26 cellular contexts compared by ENCODE assay signal in genomic region chr2:108301558-108301957, GRCh38. TPM values are rescaled to one million over a fixed set of nuclear protein-coding genes. Genes with fewer than 3 reads are reported as not detected.
"Had no signal": no experiment of that assay in that cellular context is flagged by ENCODE, and none has a peak within 500 bp of the region (broad histone marks: within the 10 kb centered on the region; RNA-seq: fewer than 3 reads in every experiment).

No MANE protein-coding gene starts in this region.

- H3K27me3 Mint-ChIP-seq: activated naive CD8-positive, alpha-beta T cell treated with anti-CD3 and anti-CD28 coated beads, Interleukin-2, amount 10 ng/mL, durations not matched to agents 7 days and 5 days had no signal

- H3K27ac ChIP-seq: adrenal gland, PC-9, VCaP had no signal

- H3K4me1 ChIP-seq: adrenal gland had no signal

- H3K36me3 ChIP-seq: adrenal gland had no signal

- H3K9me3 ChIP-seq: adrenal gland had no signal

- H3K4me3 ChIP-seq: adrenal gland, PC-9 had no signal

- H2AFZ ChIP-seq: PC-9 had no signal

- H3K4me2 ChIP-seq: PC-9 had no signal

- ATAC-seq: T-cell had no signal

- H3K36me3 Mint-ChIP-seq: activated CD4-positive, alpha-beta memory T cell treated with anti-CD3 and anti-CD28 coated beads for 36 hours; activated naive CD8-positive, alpha-beta T cell treated with anti-CD3 and anti-CD28 coated beads, Interleukin-2, amount 10 ng/mL, durations not matched to agents 7 days and 5 days; T-cell had no signal

- H3K27me3 ChIP-seq: adrenal gland had no signal

- DNase-seq: activated CD4-positive, alpha-beta memory T cell treated with anti-CD3 and anti-CD28 coated beads for 36 hours; activated CD4-positive, alpha-beta T cell treated with anti-CD3 and anti-CD28 coated beads, Interleukin-2, amount 10 ng/mL, durations not matched to agents 7 days and 5 days; activated CD4-positive, CD25-positive, alpha-beta regulatory T cell; activated naive CD4-positive, alpha-beta T cell treated with anti-CD3 and anti-CD28 coated beads, Interleukin-2, amount 50 U/mL, for 16 hours; activated naive CD8-positive, alpha-beta T cell treated with anti-CD3 and anti-CD28 coated beads, Interleukin-2, amount 10 ng/mL, durations not matched to agents 7 days and 5 days; activated T-cell treated with anti-CD3 and anti-CD28 coated beads for 4 hours; activated T-cell treated with anti-CD3 and anti-CD28 coated beads, Interleukin-2, amount 50 U/mL, for 48 hours; adrenal gland; anterior cingulate cortex; cerebellar nuclear complex; Kasumi-1; KBM-7; NCI-H1048; NCI-H1694 treated with DMSO at 0.1 percent for 48 hours; NCI-H2029 treated with DMSO at 0.1 percent for 48 hours; NCI-H510A treated with DMSO at 0.1 percent for 48 hours; NCI-H69; NK-92 treated with Interleukin-12 subunit alpha and Interleukin-12 subunit beta, amount 100 ng/mL, for 24 hours; PC-9; SHP77 treated with DMSO at 0.1 percent for 48 hours; T-cell; T-helper 2 cell; T1000 had no signal

- H3K4me3 Mint-ChIP-seq: activated CD4-positive, alpha-beta memory T cell treated with anti-CD3 and anti-CD28 coated beads for 36 hours; activated CD4-positive, alpha-beta T cell treated with anti-CD3 and anti-CD28 coated beads, Interleukin-2, amount 10 ng/mL, durations not matched to agents 7 days and 5 days; activated naive CD8-positive, alpha-beta T cell treated with anti-CD3 and anti-CD28 coated beads, Interleukin-2, amount 10 ng/mL, durations not matched to agents 7 days and 5 days; T-cell had no signal

- H3K27ac Mint-ChIP-seq: activated CD4-positive, alpha-beta memory T cell treated with anti-CD3 and anti-CD28 coated beads for 36 hours; activated CD4-positive, alpha-beta T cell treated with anti-CD3 and anti-CD28 coated beads, Interleukin-2, amount 10 ng/mL, durations not matched to agents 7 days and 5 days; activated naive CD8-positive, alpha-beta T cell treated with anti-CD3 and anti-CD28 coated beads, Interleukin-2, amount 10 ng/mL, durations not matched to agents 7 days and 5 days; activated T-helper 2 cell treated with anti-CD3 and anti-CD28 coated beads, Interferon-gamma antibody, Interleukin-2, Interleukin-4, amounts not matched to agents 10 μg/mL and 5 μg/mL and 100 μg/mL, durations not matched to agents 14 hours and 24 hours and 36 hours; T-cell had no signal

- H3K9me3 Mint-ChIP-seq: activated CD4-positive, alpha-beta memory T cell treated with anti-CD3 and anti-CD28 coated beads for 36 hours; activated CD4-positive, alpha-beta T cell treated with anti-CD3 and anti-CD28 coated beads, Interleukin-2, amount 10 ng/mL, durations not matched to agents 7 days and 5 days; activated naive CD8-positive, alpha-beta T cell treated with anti-CD3 and anti-CD28 coated beads, Interleukin-2, amount 10 ng/mL, durations not matched to agents 7 days and 5 days; activated T-helper 2 cell treated with anti-CD3 and anti-CD28 coated beads, Interferon-gamma antibody, Interleukin-2, Interleukin-4, amounts not matched to agents 10 μg/mL and 5 μg/mL and 100 μg/mL, durations not matched to agents 14 hours and 24 hours and 36 hours; T-cell had no signal

RNA-seq across cellular contexts. Expression of gene SULT1C2, which starts 12.9 kb away (rescaled TPM):
- total RNA-seq: activated CD4-positive, alpha-beta memory T cell treated with anti-CD3 and anti-CD28 coated beads for 36 hours; activated CD4-positive, alpha-beta T cell treated with anti-CD3 and anti-CD28 coated beads, Interleukin-2, amount 10 ng/mL, durations not matched to agents 7 days and 5 days; activated CD8-positive, alpha-beta memory T cell treated with anti-CD3 and anti-CD28 coated beads for 36 hours; activated naive CD8-positive, alpha-beta T cell treated with anti-CD3 and anti-CD28 coated beads, Interleukin-2, amount 10 ng/mL, durations not matched to agents 7 days and 5 days; activated T-helper 2 cell treated with anti-CD3 and anti-CD28 coated beads, Interferon-gamma antibody, Interleukin-2, Interleukin-4, amounts not matched to agents 10 μg/mL and 5 μg/mL and 100 μg/mL, durations not matched to agents 14 hours and 24 hours and 36 hours had no signal
